ENCODE assay signal across 1 cellular context in genomic region chr21:30223596-30223995, GRCh38.
TF ChIP-seq lines count a peak whose summit lies in the region.

No MANE protein-coding gene starts in this region.

TF ChIP-seq in H1, 55 proteins besides CTCF, POLR2A, EP300 and RAD21:
- TF ChIP-seq, protein P1, sequence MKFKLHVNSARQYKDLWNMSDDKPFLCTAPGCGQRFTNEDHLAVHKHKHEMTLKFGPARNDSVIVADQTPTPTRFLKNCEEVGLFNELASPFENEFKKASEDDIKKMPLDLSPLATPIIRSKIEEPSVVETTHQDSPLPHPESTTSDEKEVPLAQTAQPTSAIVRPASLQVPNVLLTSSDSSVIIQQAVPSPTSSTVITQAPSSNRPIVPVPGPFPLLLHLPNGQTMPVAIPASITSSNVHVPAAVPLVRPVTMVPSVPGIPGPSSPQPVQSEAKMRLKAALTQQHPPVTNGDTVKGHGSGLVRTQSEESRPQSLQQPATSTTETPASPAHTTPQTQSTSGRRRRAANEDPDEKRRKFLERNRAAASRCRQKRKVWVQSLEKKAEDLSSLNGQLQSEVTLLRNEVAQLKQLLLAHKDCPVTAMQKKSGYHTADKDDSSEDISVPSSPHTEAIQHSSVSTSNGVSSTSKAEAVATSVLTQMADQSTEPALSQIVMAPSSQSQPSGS (IDR thresholded peaks at IDR 0.05; ENCODE audit: low read length), result no peak
- TF ChIP-seq ASH2L (IDR thresholded peaks at IDR 0.05; ENCODE audit: low read length) (no peak), NRF1 (IDR thresholded peaks at IDR 0.05; ENCODE audit: low read depth, low read length) (no peak), JUN (IDR thresholded peaks at IDR 0.05; ENCODE audit: low read depth, low read length) (no peak), TAF7 (optimal IDR thresholded peaks at IDR 0.05; ENCODE audit: borderline replicate concordance, low read depth, low read length) (no peak)
TF ChIP-seq in H1: peak in this region for 0.
